ENCODE assay signal across 8 cellular contexts in the genomic region with DNA sequence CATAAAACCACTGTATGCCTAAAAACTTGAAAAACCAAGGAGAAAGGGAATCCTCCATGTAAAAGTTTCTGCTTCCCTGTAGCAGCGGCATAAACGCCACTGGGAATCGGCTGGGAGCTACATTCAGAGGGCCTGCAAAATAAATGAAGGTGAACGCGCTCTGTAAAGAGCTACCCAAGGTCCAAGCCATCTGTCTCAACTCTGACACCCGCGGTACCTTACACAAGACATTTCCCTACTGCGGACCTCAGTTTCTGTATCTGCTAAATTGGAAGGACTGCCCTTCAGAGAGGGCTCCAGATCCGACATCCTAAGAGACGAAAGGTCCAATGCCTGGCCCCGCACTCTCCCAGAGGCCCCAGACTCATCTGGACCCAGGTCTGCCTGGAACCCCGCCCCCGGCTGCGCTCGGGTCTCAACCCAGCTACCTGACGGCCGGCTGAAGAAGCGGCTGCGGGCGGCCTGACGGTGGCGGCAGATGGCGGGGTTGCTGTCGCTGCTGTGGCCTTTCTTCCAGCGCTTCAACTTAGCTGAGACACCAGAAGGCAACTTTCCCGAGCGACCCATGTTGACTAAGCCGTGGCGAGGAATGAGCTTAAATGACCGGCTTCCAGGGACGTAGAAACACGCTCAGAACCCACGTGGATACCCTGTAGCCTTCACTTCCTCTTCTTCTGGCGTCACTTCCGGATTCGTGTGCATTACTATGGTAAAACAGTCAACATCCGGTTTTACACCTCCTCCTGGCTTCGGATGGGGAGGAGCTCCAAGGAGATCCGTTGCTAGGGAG. TPM values are rescaled to one million over a fixed set of nuclear protein-coding genes. Genes with fewer than 3 reads are reported as not detected.
DNase-seq lines count a peak whose midpoint lies in the region; ATAC-seq and TF ChIP-seq lines count a peak whose summit lies in the region.

A gene with protein sequence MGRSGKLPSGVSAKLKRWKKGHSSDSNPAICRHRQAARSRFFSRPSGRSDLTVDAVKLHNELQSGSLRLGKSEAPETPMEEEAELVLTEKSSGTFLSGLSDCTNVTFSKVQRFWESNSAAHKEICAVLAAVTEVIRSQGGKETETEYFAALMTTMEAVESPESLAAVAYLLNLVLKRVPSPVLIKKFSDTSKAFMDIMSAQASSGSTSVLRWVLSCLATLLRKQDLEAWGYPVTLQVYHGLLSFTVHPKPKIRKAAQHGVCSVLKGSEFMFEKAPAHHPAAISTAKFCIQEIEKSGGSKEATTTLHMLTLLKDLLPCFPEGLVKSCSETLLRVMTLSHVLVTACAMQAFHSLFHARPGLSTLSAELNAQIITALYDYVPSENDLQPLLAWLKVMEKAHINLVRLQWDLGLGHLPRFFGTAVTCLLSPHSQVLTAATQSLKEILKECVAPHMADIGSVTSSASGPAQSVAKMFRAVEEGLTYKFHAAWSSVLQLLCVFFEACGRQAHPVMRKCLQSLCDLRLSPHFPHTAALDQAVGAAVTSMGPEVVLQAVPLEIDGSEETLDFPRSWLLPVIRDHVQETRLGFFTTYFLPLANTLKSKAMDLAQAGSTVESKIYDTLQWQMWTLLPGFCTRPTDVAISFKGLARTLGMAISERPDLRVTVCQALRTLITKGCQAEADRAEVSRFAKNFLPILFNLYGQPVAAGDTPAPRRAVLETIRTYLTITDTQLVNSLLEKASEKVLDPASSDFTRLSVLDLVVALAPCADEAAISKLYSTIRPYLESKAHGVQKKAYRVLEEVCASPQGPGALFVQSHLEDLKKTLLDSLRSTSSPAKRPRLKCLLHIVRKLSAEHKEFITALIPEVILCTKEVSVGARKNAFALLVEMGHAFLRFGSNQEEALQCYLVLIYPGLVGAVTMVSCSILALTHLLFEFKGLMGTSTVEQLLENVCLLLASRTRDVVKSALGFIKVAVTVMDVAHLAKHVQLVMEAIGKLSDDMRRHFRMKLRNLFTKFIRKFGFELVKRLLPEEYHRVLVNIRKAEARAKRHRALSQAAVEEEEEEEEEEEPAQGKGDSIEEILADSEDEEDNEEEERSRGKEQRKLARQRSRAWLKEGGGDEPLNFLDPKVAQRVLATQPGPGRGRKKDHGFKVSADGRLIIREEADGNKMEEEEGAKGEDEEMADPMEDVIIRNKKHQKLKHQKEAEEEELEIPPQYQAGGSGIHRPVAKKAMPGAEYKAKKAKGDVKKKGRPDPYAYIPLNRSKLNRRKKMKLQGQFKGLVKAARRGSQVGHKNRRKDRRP (N-terminal part only) (minus strand): TSS at position 676 of the 790 bp plus-strand sequence. CDS start 109 bp downstream, at position 567.

- H3K9me3 ChIP-seq in adrenal gland (replicated peaks in 1 of 3): no peaks in the 10 kb centered on the region
- H3K9me3 ChIP-seq in heart right ventricle: no peaks in the 10 kb centered on the region

- ATAC-seq in HG02852 (IDR thresholded peaks at IDR 0.05; ENCODE audit: unreplicated experiment) (peak; percentile 96), heart right ventricle (peak; percentile 95 to 98 (median 97))

- TF ChIP-seq POLR2A in adrenal gland (IDR thresholded peaks at IDR 0.05): peak; percentile 38 to 87

- TF ChIP-seq CTCF in GM13977 (IDR thresholded peaks at IDR 0.05; ENCODE audit: extremely low read depth, insufficient read depth, missing control alignments) (no peak), adrenal gland (IDR thresholded peaks at IDR 0.05) (peak in 1 of 6 experiments; percentile 6), heart right ventricle (IDR thresholded peaks at IDR 0.05) (peak in 4 of 9 donors; percentile 8 to 36 (median 22))

- H3K27me3 ChIP-seq in adrenal gland (no peaks in the 10 kb centered on the region), heart right ventricle (no peaks in the 10 kb centered on the region)

- H3K27ac ChIP-seq in adrenal gland (peak within 1 kb of the TSS; percentile 71 to 98 (median 89)), heart right ventricle (peak within 1 kb of the TSS in 9 of 10 donors; percentile 56 to 91 (median 83)), urinary bladder (ENCODE audit: low read depth) (peak within 1 kb of the TSS; percentile 54)

- H3K36me3 ChIP-seq in adrenal gland (replicated peaks in 1 of 2): peaks cover 0 to 15% of the 10 kb centered on the region in 2 donors
- H3K36me3 ChIP-seq in heart right ventricle: peaks cover 0 to 29% (median 4%) of the 10 kb centered on the region in 9 donors
- H3K36me3 ChIP-seq in urinary bladder (ENCODE audit: insufficient read depth): no peaks in the 10 kb centered on the region

- intact Hi-C loops in adrenal gland (cut with DNase I): no loop called here
- intact Hi-C loops in heart right ventricle (cut with DNase I): loop anchor here in 4 of 10 donors (5.0 to 10.0 kb wide), 4 partner anchors 64 to 336 kb away; partner anchors contain the start of gene ZFYVE27 (in 1 of the 4)
- intact Hi-C loops in posterior cingulate gyrus (cut with DNase I): no loop called here

- DNase-seq in GM13977 (ENCODE audit: low spot score) (peak; percentile 96), NCI-H1436 treated with DMSO at 0.1 percent for 48 hours (lab: John Stamatoyannopoulos, UW) (peak; percentile 68), T follicular helper cell (ENCODE audit: low read depth) (peak; percentile 81), adrenal gland (peak; percentile 91 to 97 (median 96)), heart right ventricle (peak; percentile 37 to 96), posterior cingulate gyrus (peak; percentile 51 to 96 (median 82))

- H3K4me3 ChIP-seq in adrenal gland: peak within 1 kb of the TSS; percentile 20 to 86 (median 48)
- H3K4me3 ChIP-seq in heart right ventricle: peak within 1 kb of the TSS; percentile 48 to 96 (median 80)
- peak within 1 kb of the TSS; percentile 63 for H3K4me3 ChIP-seq in urinary bladder (ENCODE audit: low read depth, low read length)

- 0 to 1% (median 1%) methylated on average over 21 to 39 of the region's 39 CpGs for WGBS in adrenal gland, 4 donors
- 1% methylated on average over 39 of the region's 39 CpGs for WGBS in heart right ventricle, 2 donors
- WGBS in urinary bladder: under 1% methylated on average over 39 of the region's 39 CpGs

- H3K4me1 ChIP-seq in adrenal gland (replicated peaks in 1 of 2) (peaks cover 9 to 14% of the 10 kb centered on the region in 2 donors), heart right ventricle (peaks cover 0 to 30% (median 13%) of the 10 kb centered on the region in 9 donors), urinary bladder (ENCODE audit: insufficient read depth) (peaks cover 2% of the 10 kb centered on the region)

- in situ Hi-C loops in GM13977 (cut with MboI; ENCODE audit: low pct_unique_long_range_greater_than_20kb, low sequenced_read_pairs, unreplicated experiment): no loop called here

RNA-seq across cellular contexts. Expression of the gene that starts here (rescaled TPM):
- total RNA-seq in adrenal gland: 10 to 100 TPM; 13.3 to 56.9 (median 27.6) TPM
- polyA plus RNA-seq in adrenal gland: 10 to 100 TPM; 27.2 to 42.9 (median 35.6) TPM
- total RNA-seq in heart right ventricle: 10 to 100 TPM; 11.1 to 30.5 (median 20.8) TPM
- 10 to 100 TPM; 29.3 to 46.6 TPM for polyA plus RNA-seq in heart right ventricle
- 14.0 TPM for total RNA-seq in urinary bladder
- 12.3 TPM for polyA plus RNA-seq in urinary bladder

Comparison
In these comparisons a context has a peak if more than half of its experiments do, and no peak if none do; other contexts are left out.
1. Peak in every context shown above with its lines: DNase-seq, ATAC-seq, H3K4me3 ChIP-seq and H3K27ac ChIP-seq.